ENCODE assay signal across 2 cellular contexts in genomic region chr10:47371629-47372485, GRCh38.
TF ChIP-seq lines count a peak whose summit lies in the region.

No MANE protein-coding gene starts in this region.

TF ChIP-seq in SK-N-SH, 30 proteins besides CTCF, POLR2A, EP300 and RAD21:
- no peak for TF ChIP-seq IRF3 (IDR thresholded peaks at IDR 0.05; ENCODE audit: low read depth, low read length)
- TF ChIP-seq RFX5 (IDR thresholded peaks at IDR 0.05; ENCODE audit: low read length) = no peak

TF ChIP-seq in SK-N-SH treated with all-trans-retinoic acid at 6 μM for 48 hours, 23 proteins besides CTCF, POLR2A, EP300 and RAD21:
- TF ChIP-seq ZNF565 (CRISPR knock-in tag; conservative IDR thresholded peaks at IDR 0.05; ENCODE audit: low read depth) (no peak), POU6F1 (CRISPR knock-in tag; IDR thresholded peaks at IDR 0.05; ENCODE audit: borderline replicate concordance, low read depth) (no peak), SNAI2 (CRISPR knock-in tag; IDR thresholded peaks at IDR 0.05) (no peak), RARB (CRISPR knock-in tag; IDR thresholded peaks at IDR 0.05) (no peak), ZC3H10 (CRISPR knock-in tag; IDR thresholded peaks at IDR 0.05) (no peak), ARNTL (CRISPR knock-in tag; IDR thresholded peaks at IDR 0.05; ENCODE audit: borderline replicate concordance, low read depth) (no peak), ESRRG (CRISPR knock-in tag; IDR thresholded peaks at IDR 0.05) (no peak), CSRNP3 (CRISPR knock-in tag; IDR thresholded peaks at IDR 0.05) (no peak), TOX (CRISPR knock-in tag; IDR thresholded peaks at IDR 0.05; ENCODE audit: borderline replicate concordance) (no peak), PATZ1 (CRISPR knock-in tag; IDR thresholded peaks at IDR 0.05; ENCODE audit: borderline replicate concordance) (no peak), TCF4 (CRISPR knock-in tag; IDR thresholded peaks at IDR 0.05; ENCODE audit: borderline replicate concordance) (no peak), TSHZ2 (CRISPR knock-in tag; IDR thresholded peaks at IDR 0.05) (no peak), GLIS3 (CRISPR knock-in tag; IDR thresholded peaks at IDR 0.05) (no peak), OSR1 (CRISPR knock-in tag; IDR thresholded peaks at IDR 0.05) (no peak), ISL1 (CRISPR knock-in tag; IDR thresholded peaks at IDR 0.05) (no peak), ZNF70 (CRISPR knock-in tag; IDR thresholded peaks at IDR 0.05) (no peak), CREB5 (CRISPR knock-in tag; IDR thresholded peaks at IDR 0.05; ENCODE audit: low read depth) (no peak)
TF ChIP-seq in SK-N-SH treated with all-trans-retinoic acid at 6 μM for 48 hours: peak in this region for 0.
